15 cellular contexts compared by ENCODE assay signal in the genomic region with DNA sequence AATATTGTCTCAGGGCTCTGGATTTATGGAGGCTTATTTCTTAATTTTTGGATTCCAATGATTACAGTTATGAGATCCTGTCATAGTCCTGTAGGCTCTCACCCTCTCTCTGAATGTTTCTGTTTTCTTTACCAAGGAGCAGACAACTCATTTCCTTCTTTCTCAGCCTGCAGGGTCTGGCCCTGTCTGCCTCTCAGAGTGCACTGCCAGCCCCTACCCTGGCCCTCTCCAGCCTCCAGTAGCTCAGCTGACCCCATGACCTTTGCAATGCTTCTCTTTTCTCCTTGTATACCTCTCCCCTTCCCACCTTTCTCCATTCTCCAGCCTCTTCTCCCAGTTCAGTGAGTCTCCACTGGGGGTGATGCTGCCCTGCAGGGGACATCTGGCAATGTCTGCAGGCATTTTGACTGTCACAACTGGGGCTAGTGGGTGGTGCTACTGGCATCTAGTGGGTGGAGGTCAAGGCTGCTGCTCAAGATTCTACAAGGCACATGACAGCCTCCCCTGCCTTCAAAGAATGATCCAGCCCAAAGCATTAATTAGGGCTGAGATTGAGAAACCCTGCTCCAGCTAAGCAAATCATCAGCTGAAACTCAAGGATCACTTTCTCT.
DNase-seq lines count a peak whose midpoint lies in the region; ATAC-seq and TF ChIP-seq lines count a peak whose summit lies in the region.
"Had no signal": no experiment of that assay in that cellular context is flagged by ENCODE, and none has a peak within 500 bp of the region (broad histone marks: within the 10 kb centered on the region; RNA-seq: fewer than 3 reads in every experiment).

No MANE protein-coding gene starts in this region.

- POLR2A ChIA-PET in naive thymus-derived CD4-positive, alpha-beta T cell (lab: Charles Lee) = no interaction called here

- no peak overlapping the region for H2BK15ac ChIP-seq in H9 (ENCODE audit: low read depth, low read length)

- peaks cover 17% of the 10 kb centered on the region in 2 experiments for H3K4me1 Mint-ChIP-seq in H9
- peaks cover 28% of the 10 kb centered on the region for H3K4me1 Mint-ChIP-seq in neural crest cell
- H3K4me1 Mint-ChIP-seq in naive thymus-derived CD4-positive, alpha-beta T cell = no peaks in the 10 kb centered on the region
- H3K4me1 Mint-ChIP-seq: activated naive CD4-positive, alpha-beta T cell treated with anti-CD3 and anti-CD28 coated beads, Interleukin-2, amount 50 U/mL, for 24 hours had no signal

- H3K79me1 ChIP-seq in H9 (ENCODE audit: insufficient read depth, low read depth, low read length, poor library complexity, severe bottlenecking) = no peaks in the 10 kb centered on the region

- no peak overlapping the region for H3T11ph ChIP-seq in H9 (ENCODE audit: low read length)

- H3K9me3 ChIP-seq in H9 (ENCODE audit: control insufficient read depth, low read depth, low read length) = no peaks in the 10 kb centered on the region
- H3K9me3 ChIP-seq in naive thymus-derived CD4-positive, alpha-beta T cell (ENCODE audit: control insufficient read depth in 2 of 3, low read length in 3 of 3) = no peaks in the 10 kb centered on the region
- H3K9me3 ChIP-seq: BE2C, breast epithelium had no signal

- no peak overlapping the region for H3K4me3 Mint-ChIP-seq in H9
- no peak overlapping the region for H3K4me3 Mint-ChIP-seq in neural crest cell
- H3K4me3 Mint-ChIP-seq in naive thymus-derived CD4-positive, alpha-beta T cell = no peak overlapping the region
- H3K4me3 Mint-ChIP-seq: activated naive CD4-positive, alpha-beta T cell treated with anti-CD3 and anti-CD28 coated beads, Interleukin-2, amount 50 U/mL, for 24 hours had no signal

- in situ Hi-C loops in brain microvascular endothelial cell (cut with HindIII; ENCODE audit: low pct_ligation_motif_present, low sequenced_read_pairs) = no loop called here

- H3K27ac ChIP-seq in H9 (ENCODE audit: insufficient read length, low read depth, low read length) = no peak overlapping the region
- H3K27ac ChIP-seq in brain microvascular endothelial cell = no peak overlapping the region
- H3K27ac ChIP-seq in naive thymus-derived CD4-positive, alpha-beta T cell (ENCODE audit: low read depth, low read length) = no peak overlapping the region
- H3K27ac ChIP-seq: breast epithelium, heart left ventricle, PC-9 had no signal

- no peaks in the 10 kb centered on the region for H3K27me3 ChIP-seq in H9 (ENCODE audit: insufficient read depth, low read length)
- H3K27me3 ChIP-seq in brain microvascular endothelial cell (replicated peaks) = no peaks in the 10 kb centered on the region
- no peaks in the 10 kb centered on the region for H3K27me3 ChIP-seq in naive thymus-derived CD4-positive, alpha-beta T cell (ENCODE audit: control insufficient read depth in 2 of 2, insufficient read depth in 2 of 2, low read length in 2 of 2)
- H3K27me3 ChIP-seq: BE2C, breast epithelium, heart left ventricle had no signal

- H3K23me2 ChIP-seq in H9 (ENCODE audit: insufficient read length, low read depth, low read length, poor library complexity, severe bottlenecking) = no peaks in the 10 kb centered on the region

- H4K8ac ChIP-seq in H9 (replicated peaks; ENCODE audit: insufficient read length, low read depth, low read length) = no peak overlapping the region

- no peak overlapping the region for H3K4me3 ChIP-seq in NB4 (ENCODE audit: low read depth, low read length)
- H3K4me3 ChIP-seq in brain microvascular endothelial cell (ENCODE audit: low read depth, low read length) = no peak overlapping the region
- H3K4me3 ChIP-seq in naive thymus-derived CD4-positive, alpha-beta T cell (ENCODE audit: low read length) = no peak overlapping the region
- H3K4me3 ChIP-seq: breast epithelium, heart left ventricle, PC-9 had no signal

- H3K36me3 Mint-ChIP-seq in H9 (ENCODE audit: insufficient read depth in 1 of 3, low read depth in 3 of 3) (peaks cover 0 to 2% (median 0%) of the 10 kb centered on the region in 3 experiments; a peak in 1 of 7 replicates), neural crest cell (ENCODE audit: low read depth) (no peaks in the 10 kb centered on the region)
- no peaks in the 10 kb centered on the region for H3K36me3 Mint-ChIP-seq in naive thymus-derived CD4-positive, alpha-beta T cell
- H3K36me3 Mint-ChIP-seq: activated naive CD4-positive, alpha-beta T cell treated with anti-CD3 and anti-CD28 coated beads, Interleukin-2, amount 50 U/mL, for 24 hours had no signal

- TF ChIP-seq CTCF in H9 (conservative IDR thresholded peaks at IDR 0.05) (peak; percentile 35; the same call in 2 of the 3 replicates), NB4 (IDR thresholded peaks at IDR 0.05; ENCODE audit: low read depth, low read length) (no peak), brain microvascular endothelial cell (IDR thresholded peaks at IDR 0.05; ENCODE audit: low read depth, low read length, missing control alignments) (peak; percentile 51), neural crest cell (conservative IDR thresholded peaks at IDR 0.05) (no peak)

- H3K4me1 ChIP-seq in H9 (ENCODE audit: insufficient read depth, low read length) = no peaks in the 10 kb centered on the region
- H3K4me1 ChIP-seq in naive thymus-derived CD4-positive, alpha-beta T cell (ENCODE audit: control insufficient read depth in 2 of 2, insufficient read depth in 2 of 2, low read length in 2 of 2) = no peaks in the 10 kb centered on the region
- H3K4me1 ChIP-seq: BE2C, breast epithelium, heart left ventricle had no signal

- H3K9me3 Mint-ChIP-seq in H9 (no peaks in the 10 kb centered on the region), neural crest cell (no peaks in the 10 kb centered on the region)
- H3K9me3 Mint-ChIP-seq in naive thymus-derived CD4-positive, alpha-beta T cell = peaks cover 0 to 3% (median 0%) of the 10 kb centered on the region in 11 donors
- H3K9me3 Mint-ChIP-seq: activated naive CD4-positive, alpha-beta T cell treated with anti-CD3 and anti-CD28 coated beads, Interleukin-2, amount 50 U/mL, for 24 hours had no signal

- DNase-seq in H9 (peak; percentile 42), NB4 (ENCODE audit: low read depth) (peak; percentile 8), brain microvascular endothelial cell (no peak), neural crest cell (ENCODE audit: low read depth, low spot score) (no peak), NCI-H187 (lab: John Stamatoyannopoulos, UW) (no peak), dedifferentiated amniotic fluid mesenchymal stem cell (ENCODE audit: extremely low spot score) (no peak)
- DNase-seq in naive thymus-derived CD4-positive, alpha-beta T cell = no peak
- DNase-seq: BE2C, heart left ventricle, NCI-H1092, NCI-H2227 treated with DMSO at 0.1 percent for 48 hours, PC-9, substantia nigra had no signal

- H2AK5ac ChIP-seq in H9 (ENCODE audit: insufficient read length, low read length) = no peak overlapping the region

- no peak overlapping the region for H3K18ac ChIP-seq in H9 (ENCODE audit: insufficient read length, low read depth, low read length)

- no peak overlapping the region for H3K9ac ChIP-seq in H9 (ENCODE audit: extremely low read depth, insufficient read length, low read length)

- H3K27me3 Mint-ChIP-seq in H9 (ENCODE audit: low read depth) (no peaks in the 10 kb centered on the region), neural crest cell (ENCODE audit: low read depth) (no peaks in the 10 kb centered on the region)
- peaks cover 18 to 32% (median 27%) of the 10 kb centered on the region in 5 donors for H3K27me3 Mint-ChIP-seq in naive thymus-derived CD4-positive, alpha-beta T cell

- H3K4ac ChIP-seq in H9 (ENCODE audit: low read depth, low read length) = no peak overlapping the region

- H2BK12ac ChIP-seq in H9 (ENCODE audit: insufficient read length, low read depth, low read length) = no peak overlapping the region

- TF ChIP-seq POLR2A in NB4 (IDR thresholded peaks at IDR 0.05; ENCODE audit: extremely low read depth, insufficient read length) = no peak

- H4K20me1 ChIP-seq in H9 (ENCODE audit: control insufficient read depth, insufficient read depth, insufficient read length) = no peaks in the 10 kb centered on the region

- H2BK20ac ChIP-seq in H9 (ENCODE audit: low read depth, low read length, poor library complexity, severe bottlenecking) = no peak overlapping the region

- no peak overlapping the region for H3K56ac ChIP-seq in H9 (ENCODE audit: insufficient read length, low read depth, low read length)

- H4K91ac ChIP-seq in H9 (ENCODE audit: insufficient read length, low read depth, low read length) = no peak overlapping the region

- ATAC-seq in naive thymus-derived CD4-positive, alpha-beta T cell = no peak
- ATAC-seq: heart left ventricle had no signal

- CTCF ChIA-PET in naive thymus-derived CD4-positive, alpha-beta T cell (lab: Charles Lee) = no interaction called here

- no peak overlapping the region for H4K5ac ChIP-seq in H9 (ENCODE audit: insufficient read length, low read depth, low read length)

- intact Hi-C loops in naive thymus-derived CD4-positive, alpha-beta T cell (cut with micrococcal nuclease) = no loop called here

- H3K4me2 ChIP-seq in H9 (ENCODE audit: insufficient read depth, insufficient read length, low read length) = no peak overlapping the region
- H3K4me2 ChIP-seq: PC-9 had no signal

- H2AFZ ChIP-seq in H9 (ENCODE audit: low read length) = no peak overlapping the region
- H2AFZ ChIP-seq: PC-9 had no signal

- no peaks in the 10 kb centered on the region for H3K79me2 ChIP-seq in H9 (ENCODE audit: insufficient read depth, low read length)

- no peak overlapping the region for H2BK5ac ChIP-seq in H9 (ENCODE audit: insufficient read length, low read length)

- H3K23ac ChIP-seq in H9 (ENCODE audit: insufficient read length, low read depth, low read length) = no peak overlapping the region

- H3K14ac ChIP-seq in H9 (ENCODE audit: insufficient read depth, low read length) = no peak overlapping the region

- no peak overlapping the region for H2BK120ac ChIP-seq in H9 (ENCODE audit: low read depth, low read length, poor library complexity, severe bottlenecking)

- H3K27ac Mint-ChIP-seq in H9 (peak overlapping the region in 2 of 3 experiments; percentile 23 to 69; a peak in 1 of 7 replicates), neural crest cell (ENCODE audit: unreplicated experiment) (peak overlapping the region; percentile 65)
- no peak overlapping the region for H3K27ac Mint-ChIP-seq in naive thymus-derived CD4-positive, alpha-beta T cell
- H3K27ac Mint-ChIP-seq: activated naive CD4-positive, alpha-beta T cell treated with anti-CD3 and anti-CD28 coated beads, Interleukin-2, amount 50 U/mL, for 24 hours had no signal

- no peaks in the 10 kb centered on the region for H3K36me3 ChIP-seq in brain microvascular endothelial cell (replicated peaks)
- no peaks in the 10 kb centered on the region for H3K36me3 ChIP-seq in naive thymus-derived CD4-positive, alpha-beta T cell (ENCODE audit: control insufficient read depth in 2 of 3, insufficient read depth in 3 of 3, low read length in 3 of 3)
- H3K36me3 ChIP-seq: BE2C, breast epithelium, heart left ventricle had no signal

Comparison
In these comparisons a context has a peak if more than half of its experiments do, and no peak if none do; other contexts are left out.
1. DNase-seq: peak in H9 (single experiment) and NB4 (single experiment); none in brain microvascular endothelial cell (single experiment), neural crest cell (single experiment), naive thymus-derived CD4-positive, alpha-beta T cell (0 of 9), NCI-H187 (0 of 2) and dedifferentiated amniotic fluid mesenchymal stem cell (single experiment).
2. H3K27ac Mint-ChIP-seq: peak in H9 (2 of 3) and neural crest cell (single experiment); none in naive thymus-derived CD4-positive, alpha-beta T cell (0 of 9).
3. CTCF ChIP-seq: peak in H9 (single experiment) and brain microvascular endothelial cell (single experiment); none in NB4 (single experiment) and neural crest cell (single experiment).